8 cellular contexts compared by ENCODE assay signal in the genomic region with DNA sequence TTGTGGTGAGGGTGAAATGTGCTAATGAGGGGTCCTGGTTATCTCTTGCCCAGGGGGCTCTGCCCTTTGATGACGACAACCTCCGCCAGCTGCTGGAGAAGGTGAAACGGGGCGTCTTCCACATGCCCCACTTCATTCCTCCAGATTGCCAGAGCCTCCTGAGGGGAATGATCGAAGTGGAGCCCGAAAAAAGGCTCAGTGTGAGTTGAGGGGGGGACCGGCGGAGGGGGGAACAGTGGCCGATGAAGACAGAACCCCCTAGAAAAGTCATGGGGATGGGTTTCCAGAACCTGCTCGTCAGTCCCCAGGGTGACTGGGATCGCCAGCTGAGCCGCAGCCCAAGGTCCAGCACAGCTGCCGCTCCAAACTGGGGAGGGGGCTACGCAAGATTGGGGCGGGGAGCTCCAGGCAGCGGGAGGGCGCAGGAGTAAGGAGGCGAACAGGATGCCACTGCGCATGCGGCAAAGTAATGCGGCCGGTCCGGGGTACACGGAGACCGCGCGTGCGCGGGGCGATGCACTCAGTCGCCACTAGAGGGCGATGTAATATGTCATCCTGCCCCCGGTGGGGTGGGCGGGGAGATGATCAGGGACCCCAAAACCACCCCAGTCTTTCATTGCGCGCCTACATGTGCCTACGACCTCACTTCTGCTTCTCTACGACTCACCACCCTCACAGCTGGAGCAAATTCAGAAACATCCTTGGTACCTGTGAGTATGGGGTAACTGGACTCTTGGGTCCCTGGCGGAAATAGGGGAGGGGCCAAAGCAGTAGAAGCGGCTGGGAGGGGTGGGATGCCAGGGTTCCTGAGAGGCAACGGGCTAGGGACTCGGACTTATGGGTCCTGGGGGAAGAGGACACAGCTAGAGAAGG. TPM values are rescaled to one million over a fixed set of nuclear protein-coding genes. Genes with fewer than 3 reads are reported as not detected.
A peak's percentile ranks its signal among the peaks of the same experiment; 100 is the strongest.
DNase-seq lines count a peak whose midpoint lies in the region; ATAC-seq lines count a peak whose summit lies in the region.

No MANE protein-coding gene starts in this region.

- no peak overlapping the region for H3K4ac ChIP-seq in mesenchymal stem cell (ENCODE audit: low read depth in 1 of 2, low read length in 2 of 2)

- H2AFZ ChIP-seq in mesenchymal stem cell (ENCODE audit: low read depth, low read length) = peak overlapping the region; percentile 67

- H3K4me3 ChIP-seq in duodenal mucosa (ENCODE audit: low read depth in 1 of 2, low read length in 2 of 2) (peak overlapping the region; percentile 45 to 68), mesenchymal stem cell (ENCODE audit: insufficient read depth in 1 of 2, low read depth in 1 of 2, low read length in 2 of 2) (peak overlapping the region; percentile 37 to 73)

- no peaks in the 10 kb centered on the region for H3K9me3 Mint-ChIP-seq in activated CD4-positive, alpha-beta memory T cell treated with anti-CD3 and anti-CD28 coated beads, Interleukin-2, amount 10 ng/mL, durations not matched to agents 7 days and 5 days

- no peaks in the 10 kb centered on the region for H3K36me3 Mint-ChIP-seq in activated CD4-positive, alpha-beta memory T cell treated with anti-CD3 and anti-CD28 coated beads, Interleukin-2, amount 10 ng/mL, durations not matched to agents 7 days and 5 days (ENCODE audit: low read depth)

- H4K91ac ChIP-seq in mesenchymal stem cell (ENCODE audit: low read length) = no peak overlapping the region

- peaks cover 2% of the 10 kb centered on the region for H3K27me3 Mint-ChIP-seq in activated CD4-positive, alpha-beta memory T cell treated with anti-CD3 and anti-CD28 coated beads, Interleukin-2, amount 10 ng/mL, durations not matched to agents 7 days and 5 days

- no peak overlapping the region for H2BK120ac ChIP-seq in mesenchymal stem cell (ENCODE audit: low read depth, low read length)

- H3K23ac ChIP-seq in mesenchymal stem cell (ENCODE audit: low read length in 2 of 2) = no peak overlapping the region

- peak overlapping the region in 1 of 2 experiments; percentile 69 for H3K18ac ChIP-seq in mesenchymal stem cell (ENCODE audit: low read depth in 1 of 2, low read length in 2 of 2)

- H3K27ac ChIP-seq in duodenal mucosa (ENCODE audit: low read depth, low read length) (no peak overlapping the region), mesenchymal stem cell (ENCODE audit: low read length, poor library complexity, severe bottlenecking) (no peak overlapping the region)

- 23% methylated on average over 36 of the region's 42 CpGs for WGBS in mesenchymal stem cell

- H3K14ac ChIP-seq in mesenchymal stem cell (ENCODE audit: low read length in 2 of 2) = peak overlapping the region in 1 of 2 experiments; percentile 55

- no peak overlapping the region for H2AK5ac ChIP-seq in mesenchymal stem cell (ENCODE audit: low read length, severe bottlenecking)

- peak overlapping the region; percentile 36 to 51 for H3K9ac ChIP-seq in duodenal mucosa (ENCODE audit: low read depth in 1 of 2, low read length in 2 of 2)
- peak overlapping the region; percentile 82 for H3K9ac ChIP-seq in mesenchymal stem cell (ENCODE audit: low read length)

- CTCF ChIA-PET in activated CD4-positive, alpha-beta memory T cell treated with anti-CD3 and anti-CD28 coated beads, Interleukin-2, amount 10 ng/mL, durations not matched to agents 7 days and 5 days (lab: Charles Lee) = interaction anchor here (0.6 to 3.8 kb wide), 35 partner anchors 9 to 331 kb away, joined by 3 to 41 read pairs (median 5); a partner anchor contains a TSS

- H3K4me1 ChIP-seq in duodenal mucosa (ENCODE audit: control insufficient read depth in 1 of 2, insufficient read depth in 2 of 2, low read length in 2 of 2) (peaks cover 8 to 9% of the 10 kb centered on the region in 2 donors), mesenchymal stem cell (ENCODE audit: control insufficient read depth, insufficient read depth, low read depth, low read length) (peaks cover 11% of the 10 kb centered on the region)

- no peaks in the 10 kb centered on the region for H3K79me1 ChIP-seq in mesenchymal stem cell (replicated peaks; ENCODE audit: low read length, poor library complexity, severe bottlenecking)

- POLR2A ChIA-PET in activated CD4-positive, alpha-beta memory T cell treated with anti-CD3 and anti-CD28 coated beads, Interleukin-2, amount 10 ng/mL, durations not matched to agents 7 days and 5 days (lab: Charles Lee) = interaction anchor here (0.6 to 3.1 kb wide), 8 partner anchors 31 to 106 kb away, joined by 3 to 23 read pairs (median 5); a partner anchor contains a TSS

- peak; percentile 92 for DNase-seq in DMS 273 (lab: John Stamatoyannopoulos, UW; ENCODE audit: unreplicated experiment)
- DNase-seq in DMS 273 treated with DMSO at 0.1 percent for 48 hours (lab: John Stamatoyannopoulos, UW) = no peak
- DNase-seq in NCI-H748 treated with DMSO at 0.1 percent for 48 hours (lab: John Stamatoyannopoulos, UW) = peak; percentile 69
- DNase-seq in activated CD4-positive, alpha-beta memory T cell treated with anti-CD3 and anti-CD28 coated beads, Interleukin-2, amount 10 ng/mL, durations not matched to agents 7 days and 5 days = peak; percentile 94
- peak; percentile 78 for DNase-seq in mesenchymal stem cell
- DNase-seq in stimulated activated CD8-positive, alpha-beta memory T cell treated with anti-CD3 and anti-CD28 coated beads, Interleukin-15, amount 100 ng/mL, for 1 hour (ENCODE audit: low read depth) = peak; percentile 95

- H3K9me3 ChIP-seq in duodenal mucosa (ENCODE audit: control insufficient read depth in 1 of 2, low read length in 2 of 2) (no peaks in the 10 kb centered on the region), mesenchymal stem cell (ENCODE audit: control insufficient read depth, low read length) (no peaks in the 10 kb centered on the region)

- H3K27ac Mint-ChIP-seq in activated CD4-positive, alpha-beta memory T cell treated with anti-CD3 and anti-CD28 coated beads, Interleukin-2, amount 10 ng/mL, durations not matched to agents 7 days and 5 days = peak overlapping the region; percentile 73

- peak; percentile 45 for ATAC-seq in HG03196 (IDR thresholded peaks at IDR 0.05; ENCODE audit: unreplicated experiment)

- no peaks in the 10 kb centered on the region for H3K36me3 ChIP-seq in duodenal mucosa (ENCODE audit: control insufficient read depth in 1 of 2, insufficient read depth in 2 of 2, low read length in 2 of 2)
- peaks cover 31 to 59% of the 10 kb centered on the region in 2 experiments for H3K36me3 ChIP-seq in mesenchymal stem cell (ENCODE audit: control insufficient read depth in 1 of 2, insufficient read depth in 2 of 2, low read depth in 1 of 2, low read length in 2 of 2)

- H2BK12ac ChIP-seq in mesenchymal stem cell (ENCODE audit: low read length in 2 of 2) = no peak overlapping the region

- no peak overlapping the region for H2BK15ac ChIP-seq in mesenchymal stem cell (ENCODE audit: low read depth, poor library complexity, severe bottlenecking)

- H3K27me3 ChIP-seq in duodenal mucosa (ENCODE audit: control insufficient read depth in 1 of 2, insufficient read depth in 2 of 2, low read length in 2 of 2) = peaks cover 0 to 3% of the 10 kb centered on the region in 2 donors
- no peaks in the 10 kb centered on the region for H3K27me3 ChIP-seq in mesenchymal stem cell (ENCODE audit: control insufficient read depth in 1 of 2, insufficient read depth in 1 of 2, low read length in 2 of 2)

- H3K4me1 Mint-ChIP-seq in activated CD4-positive, alpha-beta memory T cell treated with anti-CD3 and anti-CD28 coated beads, Interleukin-2, amount 10 ng/mL, durations not matched to agents 7 days and 5 days = peaks cover 14% of the 10 kb centered on the region

- peak overlapping the region; percentile 76 for H3K4me3 Mint-ChIP-seq in activated CD4-positive, alpha-beta memory T cell treated with anti-CD3 and anti-CD28 coated beads, Interleukin-2, amount 10 ng/mL, durations not matched to agents 7 days and 5 days

- H4K8ac ChIP-seq in mesenchymal stem cell (ENCODE audit: low read length) = peak overlapping the region; percentile 87

- H2BK5ac ChIP-seq in mesenchymal stem cell (ENCODE audit: low read depth, low read length, poor library complexity, severe bottlenecking) = no peak overlapping the region

- peak overlapping the region; percentile 80 for H3K4me2 ChIP-seq in mesenchymal stem cell (ENCODE audit: low read length, poor library complexity, severe bottlenecking)

RNA-seq across cellular contexts. Expression of a gene that starts 17.9 kb away (rescaled TPM):
- total RNA-seq in activated CD4-positive, alpha-beta memory T cell treated with anti-CD3 and anti-CD28 coated beads, Interleukin-2, amount 10 ng/mL, durations not matched to agents 7 days and 5 days = 1 to 10 TPM; 5.6 to 5.7 TPM
- 7.4 TPM for polyA plus RNA-seq in mesenchymal stem cell (2013, experiment 1 of 2)
- polyA plus RNA-seq in mesenchymal stem cell (2013, experiment 2 of 2) = 6.1 TPM

RNA-seq across cellular contexts. Expression of a gene that starts 21.8 kb away (rescaled TPM):
- total RNA-seq in activated CD4-positive, alpha-beta memory T cell treated with anti-CD3 and anti-CD28 coated beads, Interleukin-2, amount 10 ng/mL, durations not matched to agents 7 days and 5 days = 10 to 100 TPM; 28.9 to 29.0 TPM
- polyA plus RNA-seq in mesenchymal stem cell (2013, experiment 1 of 2) = 21.2 TPM
- polyA plus RNA-seq in mesenchymal stem cell (2013, experiment 2 of 2) = 20.6 TPM

RNA-seq across cellular contexts. Expression of a gene that starts 23.4 kb away (rescaled TPM):
- 1 to 10 TPM; 1.0 to 2.0 TPM for total RNA-seq in activated CD4-positive, alpha-beta memory T cell treated with anti-CD3 and anti-CD28 coated beads, Interleukin-2, amount 10 ng/mL, durations not matched to agents 7 days and 5 days
- not detected for polyA plus RNA-seq in mesenchymal stem cell (2013, experiment 1 of 2)
- not detected for polyA plus RNA-seq in mesenchymal stem cell (2013, experiment 2 of 2)

RNA-seq across cellular contexts. Expression of a gene that starts 38.0 kb away (rescaled TPM):
- total RNA-seq in activated CD4-positive, alpha-beta memory T cell treated with anti-CD3 and anti-CD28 coated beads, Interleukin-2, amount 10 ng/mL, durations not matched to agents 7 days and 5 days = 10 to 100 TPM; 27.2 to 28.9 TPM
- 6.3 TPM for polyA plus RNA-seq in mesenchymal stem cell (2013, experiment 1 of 2)
- 6.1 TPM for polyA plus RNA-seq in mesenchymal stem cell (2013, experiment 2 of 2)

RNA-seq across cellular contexts. Expression of a gene that starts 42.9 kb away (rescaled TPM):
- 100 to 1,000 TPM; 213 to 229 TPM for total RNA-seq in activated CD4-positive, alpha-beta memory T cell treated with anti-CD3 and anti-CD28 coated beads, Interleukin-2, amount 10 ng/mL, durations not matched to agents 7 days and 5 days
- polyA plus RNA-seq in mesenchymal stem cell (2013, experiment 1 of 2) = 37.2 TPM
- 37.7 TPM for polyA plus RNA-seq in mesenchymal stem cell (2013, experiment 2 of 2)
